Comparison of ENCODE assay signal across 23 cellular contexts in genomic region chr6:48272518-48272917, GRCh38.
"Had no signal": no experiment of that assay in that cellular context is flagged by ENCODE, and none has a peak within 500 bp of the region (broad histone marks: within the 10 kb centered on the region; RNA-seq: fewer than 3 reads in every experiment).

No MANE protein-coding gene starts in this region.

- H3K4me3 Mint-ChIP-seq: mesothelial cell of epicardium, naive B cell had no signal

- H3K36me3 ChIP-seq: colonic mucosa, esophagus muscularis mucosa, gastroesophageal sphincter, heart right ventricle, left lung, lower lobe of right lung had no signal

- H3K9me3 ChIP-seq: colonic mucosa, lower lobe of right lung had no signal

- H3K4me1 Mint-ChIP-seq: naive B cell had no signal

- DNase-seq: colonic mucosa; cortex of kidney; dermis blood vessel endothelial cell; dorsolateral prefrontal cortex; effector CD4-positive, alpha-beta T cell; effector memory CD4-positive, alpha-beta T cell; foreskin keratinocyte; heart right ventricle; hippocampal formation; left cardiac atrium; left lung; left ventricle myocardium superior; lower lobe of right lung; mesenchymal stem cell; mucosa of descending colon; naive B cell had no signal

- H3K27me3 Mint-ChIP-seq: naive B cell had no signal

- ATAC-seq: foreskin keratinocyte, gastroesophageal sphincter, heart right ventricle, left cardiac atrium, left lung, left ventricle myocardium superior, lower lobe of right lung, mucosa of descending colon had no signal

- H3K4me3 ChIP-seq: colonic mucosa, dorsolateral prefrontal cortex, esophagus muscularis mucosa, gastroesophageal sphincter, heart right ventricle, left lung, lower lobe of right lung, mucosa of descending colon had no signal

- FAIRE-seq: endothelial cell of umbilical vein, frontal cortex, islet of Langerhans, keratinocyte had no signal

- H3K27me3 ChIP-seq: colonic mucosa, dorsolateral prefrontal cortex, esophagus muscularis mucosa, foreskin keratinocyte, gastroesophageal sphincter, left lung had no signal

- H3K4me1 ChIP-seq: colonic mucosa, esophagus muscularis mucosa, foreskin keratinocyte, gastroesophageal sphincter, heart right ventricle, left lung, lower lobe of right lung had no signal

- H3K27ac ChIP-seq: colonic mucosa, dorsolateral prefrontal cortex, esophagus muscularis mucosa, foreskin keratinocyte, gastroesophageal sphincter, heart right ventricle, left lung, lower lobe of right lung had no signal

- H3K27ac Mint-ChIP-seq: mesothelial cell of epicardium, naive B cell had no signal

- H3K36me3 Mint-ChIP-seq: naive B cell had no signal
